Comparison of ENCODE assay signal across 1 cellular context in the genomic region with DNA sequence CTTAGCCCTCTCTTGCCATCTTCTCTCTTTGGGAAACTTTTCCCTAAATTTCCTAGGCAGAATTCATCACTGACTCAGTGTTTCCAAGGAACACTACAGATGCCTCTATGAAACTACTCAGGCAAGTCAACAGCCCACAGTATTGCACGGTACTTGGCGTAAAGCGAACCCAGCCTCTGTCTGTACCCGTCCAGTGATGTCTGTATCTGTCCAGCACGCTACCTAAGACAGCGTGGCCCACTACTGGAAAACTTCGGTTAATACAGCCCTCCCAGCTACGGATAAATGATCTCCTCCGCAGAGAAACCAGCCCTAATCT.
TF ChIP-seq lines count a peak whose summit lies in the region.

No MANE protein-coding gene starts in this region.

TF ChIP-seq in endothelial cell of umbilical vein, 7 proteins besides CTCF, POLR2A, EP300 and RAD21 (continued from another document):
- TF ChIP-seq FOS (IDR thresholded peaks at IDR 0.05; ENCODE audit: borderline replicate concordance, insufficient read depth, low read length) = no peak
- TF ChIP-seq JUN (IDR thresholded peaks at IDR 0.05; ENCODE audit: borderline replicate concordance, insufficient read depth, insufficient read length, low read depth) = no peak
- no peak for TF ChIP-seq EZH2 (IDR thresholded peaks at IDR 0.05; ENCODE audit: borderline replicate concordance, low read depth, low read length, severe bottlenecking)
TF ChIP-seq in endothelial cell of umbilical vein: peak in this region for 0.
